ENCODE assay signal across 24 cellular contexts in genomic region chr10:27884185-27884630, GRCh38.
DNase-seq lines count a peak whose midpoint lies in the region; TF ChIP-seq lines count a peak whose summit lies in the region.
"Had no signal": no experiment of that assay in that cellular context is flagged by ENCODE, and none has a peak within 500 bp of the region (broad histone marks: within the 10 kb centered on the region; RNA-seq: fewer than 3 reads in every experiment).

No MANE protein-coding gene starts in this region.

- no peaks in the 10 kb centered on the region for H3K27me3 ChIP-seq in A673 (replicated peaks; ENCODE audit: insufficient read depth, low read depth, low read length, poor library complexity)
- no peaks in the 10 kb centered on the region for H3K27me3 ChIP-seq in MG63
- H3K27me3 ChIP-seq: neutrophil, tibial artery had no signal

- CTCF ChIA-PET in A673 (lab: Charles Lee) = no interaction called here

- no peaks in the 10 kb centered on the region for H3K36me3 ChIP-seq in A673 (ENCODE audit: insufficient read depth, low read length, poor library complexity, severe bottlenecking)
- no peaks in the 10 kb centered on the region for H3K36me3 ChIP-seq in MG63
- H3K36me3 ChIP-seq: neutrophil, tibial artery had no signal

- POLR2A ChIA-PET in A673 (lab: Charles Lee; ENCODE audit: low non-redundant PET) = no interaction called here

- no peak overlapping the region for H3K4me3 ChIP-seq in A673 (ENCODE audit: low read depth, low read length, poor library complexity, severe bottlenecking)
- no peak overlapping the region for H3K4me3 ChIP-seq in MG63
- no peak overlapping the region for H3K4me3 ChIP-seq in astrocyte of the cerebellum (ENCODE audit: low read depth, low read length)
- H3K4me3 ChIP-seq: GM23338, K562, tibial artery had no signal

- DNase-seq in A673 (ENCODE audit: low spot score) = peak; percentile 35
- DNase-seq in EH (ENCODE audit: low read depth) = peak; percentile 68
- peak; percentile 55 for DNase-seq in MG63
- peak; percentile 15 for DNase-seq in astrocyte of the cerebellum (ENCODE audit: low read depth)
- no peak for DNase-seq in NCI-H2227 (lab: John Stamatoyannopoulos, UW; ENCODE audit: unreplicated experiment)
- no peak for DNase-seq in DMS114 treated with DMSO at 0.1 percent for 48 hours (lab: John Stamatoyannopoulos, UW; ENCODE audit: unreplicated experiment)
- DNase-seq in HCEC 1CT = no peak
- DNase-seq: activated CD4-positive, alpha-beta T cell treated with anti-CD3 and anti-CD28 coated beads for 4 hours; activated gamma-delta T cell treated with Interleukin-2 at 50 U/mL for 16 hours; AML-193; CD8-positive, alpha-beta memory T cell; central memory CD4-positive, alpha-beta T cell; dermis blood vessel endothelial cell; DND-41; mammary epithelial cell; NCI-H1694; NCI-H69; small intestine; stimulated activated naive CD4-positive, alpha-beta T cell treated with Interleukin-2 at 50 U/mL for 16 hours; SW 1271; tibial artery had no signal

- intact Hi-C loops in A673 (cut with micrococcal nuclease; ENCODE audit: unreplicated experiment) = no loop called here

- H3K27ac ChIP-seq in A673 (ENCODE audit: low read depth, low read length, poor library complexity, severe bottlenecking) = no peak overlapping the region
- H3K27ac ChIP-seq: neutrophil, tibial artery had no signal

- no TSS peak for BruUV-seq in A673 (replicated peaks; lab: Mats Ljungman, UMichigan)

- H3K9me3 ChIP-seq in A673 (ENCODE audit: low read depth, low read length, poor library complexity, severe bottlenecking) (no peaks in the 10 kb centered on the region), MG63 (peaks cover 13% of the 10 kb centered on the region; the same call in 1 of the 2 replicates)
- H3K9me3 ChIP-seq: neutrophil, tibial artery had no signal

- TF ChIP-seq CTCF in A673 (conservative IDR thresholded peaks at IDR 0.05; ENCODE audit: low read depth, low read length) = no peak
- no peak for TF ChIP-seq CTCF in astrocyte of the cerebellum (IDR thresholded peaks at IDR 0.05; ENCODE audit: low read depth, low read length, missing control alignments)

- in situ Hi-C loops in astrocyte of the cerebellum (cut with HindIII; ENCODE audit: low sequenced_read_pairs) = no loop called here

- no peaks in the 10 kb centered on the region for H3K4me1 ChIP-seq in A673 (ENCODE audit: insufficient read depth, low read length, poor library complexity, severe bottlenecking)
- H3K4me1 ChIP-seq: tibial artery had no signal

Comparison
In these comparisons a context has a peak if more than half of its experiments do, and no peak if none do; other contexts are left out.
1. DNase-seq: peak in A673 (single experiment), EH (single experiment), MG63 (single experiment) and astrocyte of the cerebellum (single experiment); none in NCI-H2227 (single experiment), DMS114 treated with DMSO at 0.1 percent for 48 hours (single experiment) and HCEC 1CT (single experiment).